9 cellular contexts compared by ENCODE assay signal in the genomic region with DNA sequence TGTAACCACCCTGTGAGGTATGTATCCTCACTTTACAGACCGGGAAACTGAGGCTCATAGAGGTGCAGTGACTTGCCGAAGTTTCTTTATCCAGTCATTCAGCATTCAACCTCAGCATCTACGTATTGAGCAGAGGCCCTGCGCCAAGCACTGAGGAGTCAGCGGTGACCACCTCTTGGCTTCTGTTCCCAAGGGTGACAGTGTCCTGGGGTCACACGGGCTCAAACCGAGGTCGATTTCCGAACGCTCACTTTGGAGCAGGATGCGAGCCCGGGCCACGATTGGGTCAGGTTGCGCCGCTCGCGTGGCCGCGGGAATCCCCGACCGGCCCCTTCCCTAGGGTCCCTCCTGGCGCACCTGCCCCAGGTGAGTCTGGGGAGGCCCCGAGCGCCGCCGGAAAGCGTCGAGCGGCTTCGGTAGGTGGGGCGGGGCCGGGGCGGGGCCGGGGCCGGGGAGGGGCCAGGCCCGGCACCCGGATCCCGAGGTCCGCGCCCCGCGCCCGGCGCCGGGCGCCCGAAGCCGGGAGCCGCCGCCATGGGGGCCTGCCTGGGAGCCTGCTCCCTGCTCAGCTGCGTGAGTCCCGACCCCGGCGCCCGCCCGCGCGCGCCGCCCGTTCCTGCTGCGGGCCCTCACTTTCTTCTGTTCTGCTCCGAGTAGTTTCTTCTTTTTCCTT. TPM values are rescaled to one million over a fixed set of nuclear protein-coding genes. Genes with fewer than 3 reads are reported as not detected.
DNase-seq lines count a peak whose midpoint lies in the region; ATAC-seq, FAIRE-seq and TF ChIP-seq lines count a peak whose summit lies in the region.
"Had no signal": no experiment of that assay in that cellular context is flagged by ENCODE, and none has a peak within 500 bp of the region (broad histone marks: within the 10 kb centered on the region; RNA-seq: fewer than 3 reads in every experiment).

SERINC2 (plus strand) TSS at position 482 of the 673 bp plus-strand sequence; CDS start at position 535, 53 bp downstream.

- CTCF ChIA-PET in activated CD8-positive, alpha-beta T cell treated with anti-CD3 and anti-CD28 coated beads, Interleukin-2, amount 10 ng/mL, durations not matched to agents 7 days and 5 days (lab: Charles Lee), result interaction anchor here (1.1 to 3.9 kb wide), 2 partner anchors 18 to 136 kb away, joined by 3 to 19 read pairs; no protein-coding TSS in a partner anchor

- H3K27me3 Mint-ChIP-seq in activated CD8-positive, alpha-beta T cell treated with anti-CD3 and anti-CD28 coated beads, Interleukin-2, amount 10 ng/mL, durations not matched to agents 7 days and 5 days (ENCODE audit: low read depth), result peaks cover 51% of the 10 kb centered on the region

- H3K4me1 ChIP-seq in gastroesophageal sphincter (peaks cover 0 to 19% (median 10%) of the 10 kb centered on the region in 3 donors), pancreas (peaks cover 0 to 9% (median 0%) of the 10 kb centered on the region in 3 donors)

- H3K4me3 ChIP-seq in gastroesophageal sphincter, result peak within 1 kb of the TSS; percentile 50 to 77
- H3K4me3 ChIP-seq in pancreas, result peak within 1 kb of the TSS; percentile 80 to 90 (median 84)

- H3K36me3 ChIP-seq in gastroesophageal sphincter (no peaks in the 10 kb centered on the region), pancreas (no peaks in the 10 kb centered on the region)

- peak within 1 kb of the TSS; percentile 50 for H3K27ac Mint-ChIP-seq in activated CD8-positive, alpha-beta T cell treated with anti-CD3 and anti-CD28 coated beads, Interleukin-2, amount 10 ng/mL, durations not matched to agents 7 days and 5 days

- H3K9me3 Mint-ChIP-seq in activated CD8-positive, alpha-beta T cell treated with anti-CD3 and anti-CD28 coated beads, Interleukin-2, amount 10 ng/mL, durations not matched to agents 7 days and 5 days (ENCODE audit: insufficient read depth), result no peaks in the 10 kb centered on the region

- POLR2A ChIA-PET in activated CD8-positive, alpha-beta T cell treated with anti-CD3 and anti-CD28 coated beads, Interleukin-2, amount 10 ng/mL, durations not matched to agents 7 days and 5 days (lab: Charles Lee), result no interaction called here

- WGBS in gastroesophageal sphincter (ENCODE audit: low coverage in 1 of 2), 2 donors, result 0 to 1% methylated on average over 10 to 12 of the region's 63 CpGs
- WGBS in pancreas, 2 donors, result 1% methylated on average over 53 to 63 of the region's 63 CpGs

- H3K9me3 ChIP-seq in gastroesophageal sphincter (no peaks in the 10 kb centered on the region), pancreas (no peaks in the 10 kb centered on the region)

- peak; percentile 75 for ATAC-seq in activated CD8-positive, alpha-beta T cell treated with anti-CD3 and anti-CD28 coated beads, Interleukin-2, amount 10 ng/mL, durations not matched to agents 7 days and 5 days
- ATAC-seq in gastroesophageal sphincter, result peak; percentile 25
- peak; percentile 87 to 92 (median 90) for ATAC-seq in pancreas

- H3K27ac ChIP-seq in gastroesophageal sphincter (peak within 1 kb of the TSS in 2 of 4 donors; percentile 51 to 59), pancreas (peak within 1 kb of the TSS; percentile 68 to 83 (median 82))

- TF ChIP-seq CTCF in gastroesophageal sphincter (IDR thresholded peaks at IDR 0.05), result no peak
- TF ChIP-seq CTCF in pancreas (IDR thresholded peaks at IDR 0.05), result no peak

- DNase-seq in NCI-H748 (lab: John Stamatoyannopoulos, UW; ENCODE audit: unreplicated experiment), result peak; percentile 64
- no peak for DNase-seq in NCI-H748 treated with DMSO at 0.1 percent for 48 hours (lab: John Stamatoyannopoulos, UW)
- peak; percentile 59 for DNase-seq in HuH-7.5 (ENCODE audit: low spot score)
- no peak for DNase-seq in activated CD8-positive, alpha-beta T cell treated with anti-CD3 and anti-CD28 coated beads, Interleukin-2, amount 10 ng/mL, durations not matched to agents 7 days and 5 days
- peak; percentile 43 to 85 (median 68) for DNase-seq in pancreas
- DNase-seq in COLO829 (ENCODE audit: low spot score), result no peak
- no peak for DNase-seq in retina

- no peak for FAIRE-seq in pancreas (lab: Jason Lieb, UNC)
- FAIRE-seq: endometrium had no signal

- H3K27me3 ChIP-seq in gastroesophageal sphincter (peaks cover 21% of the 10 kb centered on the region), pancreas (no peaks in the 10 kb centered on the region)

- no peak for TF ChIP-seq POLR2A in gastroesophageal sphincter (IDR thresholded peaks at IDR 0.05)

- peak within 1 kb of the TSS; percentile 78 for H3K4me3 Mint-ChIP-seq in activated CD8-positive, alpha-beta T cell treated with anti-CD3 and anti-CD28 coated beads, Interleukin-2, amount 10 ng/mL, durations not matched to agents 7 days and 5 days

- H3K4me1 Mint-ChIP-seq in activated CD8-positive, alpha-beta T cell treated with anti-CD3 and anti-CD28 coated beads, Interleukin-2, amount 10 ng/mL, durations not matched to agents 7 days and 5 days (ENCODE audit: low read depth), result peaks cover 4% of the 10 kb centered on the region

- intact Hi-C loops in pancreas (cut with DNase I), result loop anchor here in 2 of 3 donors (10.0 kb wide), 1 partner anchor 228 kb away; no protein-coding TSS in a partner anchor

- TF ChIP-seq EP300 in gastroesophageal sphincter (IDR thresholded peaks at IDR 0.05), result no peak

- no peaks in the 10 kb centered on the region for H3K36me3 Mint-ChIP-seq in activated CD8-positive, alpha-beta T cell treated with anti-CD3 and anti-CD28 coated beads, Interleukin-2, amount 10 ng/mL, durations not matched to agents 7 days and 5 days (ENCODE audit: low read depth)

RNA-seq across cellular contexts. Expression of gene SERINC2, which starts in this region (rescaled TPM):
- total RNA-seq in activated CD8-positive, alpha-beta T cell treated with anti-CD3 and anti-CD28 coated beads, Interleukin-2, amount 10 ng/mL, durations not matched to agents 7 days and 5 days, result under 1 TPM in 1 of 2 experiments, not detected in 1; 0.13 TPM
- total RNA-seq in gastroesophageal sphincter, result 1 to 10 TPM; 2.5 to 8.7 (median 4.1) TPM
- total RNA-seq in pancreas, result 10 to 100 TPM in 5 of 6 donors, 1 to 10 TPM in 1; 8.8 to 38.9 (median 15.4) TPM
- polyA plus RNA-seq in pancreas, result 10 to 100 TPM; 29.9 to 36.4 TPM

Comparison
In these comparisons a context has a peak if more than half of its experiments do, and no peak if none do; other contexts are left out.
1. DNase-seq: peak in NCI-H748 (single experiment), HuH-7.5 (single experiment) and pancreas (6 of 6); none in NCI-H748 treated with DMSO at 0.1 percent for 48 hours (single experiment), activated CD8-positive, alpha-beta T cell treated with anti-CD3 and anti-CD28 coated beads, Interleukin-2, amount 10 ng/mL, durations not matched to agents 7 days and 5 days (single experiment), COLO829 (single experiment) and retina (single experiment).
2. Peak in ATAC-seq in activated CD8-positive, alpha-beta T cell treated with anti-CD3 and anti-CD28 coated beads, Interleukin-2, amount 10 ng/mL, durations not matched to agents 7 days and 5 days; RNA of the gene not detected or under 1 TPM.
3. ATAC-seq: peak in every context shown above with its lines; median percentile 90 in pancreas; 75 in activated CD8-positive, alpha-beta T cell treated with anti-CD3 and anti-CD28 coated beads, Interleukin-2, amount 10 ng/mL, durations not matched to agents 7 days and 5 days; 25 in gastroesophageal sphincter.